10 cellular contexts compared by ENCODE assay signal in the genomic region with DNA sequence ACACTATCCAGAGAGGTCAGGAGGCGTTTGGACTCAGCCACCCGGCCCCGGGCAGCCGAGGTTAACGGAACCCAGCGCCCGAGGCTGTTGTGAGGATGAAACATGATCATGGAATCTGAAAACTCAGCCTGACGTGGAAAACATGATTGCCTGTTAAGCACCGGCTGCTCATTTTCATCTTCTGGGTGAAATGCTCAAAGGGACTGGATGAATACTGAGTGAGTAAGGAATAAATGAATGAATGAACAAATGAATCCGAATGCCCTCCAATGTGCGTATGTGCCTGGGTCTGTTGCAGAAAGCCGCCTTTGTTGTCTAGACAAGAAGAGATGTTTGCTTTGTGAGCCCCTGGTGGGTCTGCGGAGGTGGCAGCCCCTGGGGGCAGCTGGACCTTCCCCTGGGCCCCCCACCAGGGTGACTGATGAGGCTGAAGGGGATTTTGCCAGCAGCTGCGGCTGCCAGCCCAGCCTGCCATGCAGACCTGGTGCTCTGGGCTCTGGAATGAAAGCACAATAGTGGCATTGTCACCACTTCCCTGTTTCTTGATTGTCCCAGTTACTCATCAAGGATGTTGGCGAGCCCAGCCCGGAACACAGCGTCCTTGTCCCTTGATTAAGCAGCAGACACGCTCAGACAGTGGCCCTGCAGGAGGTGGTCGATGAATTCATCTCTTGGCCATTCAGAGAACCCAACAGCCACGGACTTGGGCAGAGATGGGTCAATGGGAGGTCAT.
DNase-seq lines count a peak whose midpoint lies in the region; ATAC-seq and TF ChIP-seq lines count a peak whose summit lies in the region.
"Had no signal": no experiment of that assay in that cellular context is flagged by ENCODE, and none has a peak within 500 bp of the region (broad histone marks: within the 10 kb centered on the region; RNA-seq: fewer than 3 reads in every experiment).

No MANE protein-coding gene starts in this region.

- H3K27me3 ChIP-seq in liver (ENCODE audit: control insufficient read depth in 4 of 4, insufficient read depth in 4 of 4, low read length in 3 of 4), result peaks cover 0 to 2% (median under 1%) of the 10 kb centered on the region in 4 donors
- H3K27me3 ChIP-seq: hepatocyte had no signal

- no peaks in the 10 kb centered on the region for H3K4me1 ChIP-seq in liver (ENCODE audit: control insufficient read depth in 4 of 4, insufficient read depth in 4 of 4, low read length in 3 of 4)

- no peak overlapping the region for H3K27ac ChIP-seq in liver (ENCODE audit: low read depth in 1 of 2, low read length in 2 of 2)
- H3K27ac ChIP-seq: hepatocyte had no signal

- no peak overlapping the region for H3K9ac ChIP-seq in liver (ENCODE audit: low read depth in 1 of 2, low read length in 2 of 2)

- ATAC-seq in GM18502 (IDR thresholded peaks at IDR 0.05; ENCODE audit: poor library complexity, unreplicated experiment), result no peak
- ATAC-seq in HG02938 (IDR thresholded peaks at IDR 0.05; ENCODE audit: unreplicated experiment), result no peak
- no peak for ATAC-seq in HG03039 (IDR thresholded peaks at IDR 0.05; ENCODE audit: unreplicated experiment)

- WGBS in liver, result 65% methylated on average over 20 of the region's 20 CpGs

- H3K4me3 ChIP-seq in liver (ENCODE audit: low read depth in 1 of 3, low read length in 3 of 3), result no peak overlapping the region
- H3K4me3 ChIP-seq: hepatocyte had no signal

- H3K9me3 ChIP-seq in liver (ENCODE audit: control insufficient read depth in 4 of 4, low read length in 3 of 4), result no peaks in the 10 kb centered on the region

- H3K36me3 ChIP-seq in liver (ENCODE audit: control insufficient read depth in 4 of 4, insufficient read depth in 3 of 4, low read depth in 1 of 4, low read length in 3 of 4), result no peaks in the 10 kb centered on the region

- no peak for TF ChIP-seq CTCF in liver (IDR thresholded peaks at IDR 0.05; ENCODE audit: low read depth, low read length, missing input control)

- peak in 1 of 2 donors; percentile 7 for TF ChIP-seq RAD21 in liver (IDR thresholded peaks at IDR 0.05)

- peak; percentile 26 for DNase-seq in activated CD8-positive, alpha-beta memory T cell treated with anti-CD3 and anti-CD28 coated beads, Interleukin-2, amount 50 U/mL, for 48 hours
- no peak for DNase-seq in activated CD8-positive, alpha-beta memory T cell treated with anti-CD3 and anti-CD28 coated beads for 24 hours
- DNase-seq in cerebellar cortex (ENCODE audit: low spot score) (peak; percentile 23), NCI-H1417 (lab: John Stamatoyannopoulos, UW) (no peak)
- DNase-seq: stimulated activated CD4-positive, alpha-beta T cell treated with anti-CD3 and anti-CD28 coated beads, Interleukin-4, amount 100 ng/mL, for 4 hours had no signal

TF ChIP-seq in liver, 16 proteins besides CTCF, POLR2A, EP300 and RAD21:
- TF ChIP-seq NR2F2 (IDR thresholded peaks at IDR 0.05) (peak; percentile 12), RXRA (IDR thresholded peaks at IDR 0.05) (peak in 1 of 2 donors; percentile 14), FOXA1 (IDR thresholded peaks at IDR 0.05) (no peak), FOXA2 (IDR thresholded peaks at IDR 0.05) (no peak), GABPA (IDR thresholded peaks at IDR 0.05 in 1 of 2, conservative IDR thresholded peaks at IDR 0.05 in 1 of 2) (no peak), HNF4G (IDR thresholded peaks at IDR 0.05) (no peak), EGR1 (IDR thresholded peaks at IDR 0.05; ENCODE audit: low read depth in 2 of 2) (no peak), JUND (IDR thresholded peaks at IDR 0.05) (peak in 1 of 2 donors; percentile 18), SP1 (IDR thresholded peaks at IDR 0.05) (peak; percentile 61)

Comparison
In these comparisons a context has a peak if more than half of its experiments do, and no peak if none do; other contexts are left out.
1. DNase-seq: peak in activated CD8-positive, alpha-beta memory T cell treated with anti-CD3 and anti-CD28 coated beads, Interleukin-2, amount 50 U/mL, for 48 hours (single experiment) and cerebellar cortex (single experiment); none in activated CD8-positive, alpha-beta memory T cell treated with anti-CD3 and anti-CD28 coated beads for 24 hours (single experiment) and NCI-H1417 (0 of 3).